In the genomic region with DNA sequence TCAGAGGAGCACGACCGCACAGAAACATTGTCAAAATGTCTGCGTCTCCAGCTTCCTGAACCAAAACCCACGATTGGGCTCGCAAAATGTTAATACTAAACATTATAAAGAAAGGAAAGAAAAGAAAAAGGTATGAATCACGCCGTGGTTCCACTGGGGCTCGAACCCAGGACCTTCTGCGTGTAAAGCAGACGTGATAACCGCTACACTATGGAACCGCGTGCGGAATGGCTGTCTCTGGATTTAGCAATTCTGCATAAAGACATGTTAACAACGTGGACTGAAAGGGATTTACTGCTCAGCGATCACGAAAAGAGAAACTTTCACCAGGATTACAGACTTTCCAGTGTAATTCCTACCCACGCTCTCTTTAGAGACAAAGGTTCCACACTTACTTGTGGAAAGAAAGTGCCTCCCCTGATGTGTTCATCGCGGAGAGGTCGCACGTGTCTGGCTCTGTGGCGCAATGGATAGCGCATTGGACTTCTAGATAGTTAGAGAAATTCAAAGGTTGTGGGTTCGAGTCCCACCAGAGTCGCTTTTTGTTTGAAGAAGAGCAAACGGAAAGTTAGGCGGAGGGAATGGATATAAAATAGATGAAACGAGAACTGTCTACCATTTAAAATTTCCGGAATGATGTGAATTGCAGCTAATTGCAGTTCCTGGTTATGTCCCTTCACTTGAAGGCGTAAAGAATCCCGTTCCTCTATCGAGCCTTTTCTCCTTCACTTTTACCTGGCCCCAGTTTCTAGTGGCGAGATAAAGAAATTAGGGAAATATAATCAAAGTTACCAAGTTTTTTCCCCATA, we compare ENCODE assay signal across 1 cellular context.
TF ChIP-seq lines count a peak whose summit lies in the region.

No MANE protein-coding gene starts in this region.

TF ChIP-seq in K562, 482 proteins besides CTCF, POLR2A, EP300 and RAD21 (continued from another document and continues in another):
- TF ChIP-seq MGA (IDR thresholded peaks at IDR 0.05) (peak; percentile 94), HOXB6 (CRISPR knock-in tag; IDR thresholded peaks at IDR 0.05; ENCODE audit: borderline replicate concordance) (no peak), MXI1 (IDR thresholded peaks at IDR 0.05; ENCODE audit: low read depth, low read length) (peak; percentile 74; the same call in 1 of the 2 replicates), POLR2AphosphoS5 (IDR thresholded peaks at IDR 0.05; ENCODE audit: control insufficient read depth, insufficient read depth, low read depth, low read length) (no peak), ETV1 (tag; conservative IDR thresholded peaks at IDR 0.05; ENCODE audit: low read depth) (no peak), BDP1 (IDR thresholded peaks at IDR 0.05; ENCODE audit: insufficient read depth, insufficient read length) (peak; percentile 83), BRD9 (IDR thresholded peaks at IDR 0.05; ENCODE audit: low read depth, partially characterized antibody) (peak; percentile 94), YY1 (IDR thresholded peaks at IDR 0.05; ENCODE audit: borderline replicate concordance in 1 of 3, control insufficient read depth in 1 of 3, extremely low read depth in 1 of 3, insufficient read depth in 3 of 3, insufficient read length in 1 of 3, insufficient replicate concordance in 2 of 3, low read depth in 1 of 3, low read length in 2 of 3) (peak in 1 of 3 experiments; percentile 72), ZNF24 (IDR thresholded peaks at IDR 0.05) (no peak), ZNF41 (CRISPR knock-in tag; conservative IDR thresholded peaks at IDR 0.05) (no peak), TRIM25 (IDR thresholded peaks at IDR 0.05; ENCODE audit: borderline replicate concordance) (peak; percentile 11; the same call in 1 of the 2 replicates), CTBP1 (IDR thresholded peaks at IDR 0.05; ENCODE audit: borderline replicate concordance) (no peak), CEBPG (CRISPR knock-in tag; IDR thresholded peaks at IDR 0.05) (peak; percentile 92), CEBPG (tag; conservative IDR thresholded peaks at IDR 0.05 in 1 of 2, IDR thresholded peaks at IDR 0.05 in 1 of 2) (peak; percentile 94 to 98), MBD2 (IDR thresholded peaks at IDR 0.05; ENCODE audit: borderline replicate concordance, low read depth) (peak; percentile 30; the same call in 1 of the 2 replicates), E2F6 (IDR thresholded peaks at IDR 0.05; ENCODE audit: borderline replicate concordance in 1 of 2, extremely low read depth in 1 of 2, insufficient read depth in 1 of 2, insufficient read length in 1 of 2, low read depth in 1 of 2, low read length in 1 of 2, poor library complexity in 1 of 2, severe bottlenecking in 1 of 2) (peak in 1 of 2 experiments; percentile 76), ATF6 (CRISPR knock-in tag; IDR thresholded peaks at IDR 0.05) (0 out of 2 replicates have a peak, but pooled peaks have one; percentile 72), HNRNPUL1 (IDR thresholded peaks at IDR 0.05; ENCODE audit: low read length) (no peak), BRF1 (IDR thresholded peaks at IDR 0.05; ENCODE audit: borderline replicate concordance, extremely low read depth, insufficient read length) (peak; percentile 3), CHD4 (IDR thresholded peaks at IDR 0.05; ENCODE audit: insufficient read depth, insufficient replicate concordance, low read depth, low read length, poor library complexity, severe bottlenecking) (peak; percentile 60), ZNF589 (CRISPR knock-in tag; IDR thresholded peaks at IDR 0.05; ENCODE audit: low read depth) (peak; percentile 66), CBX3 (IDR thresholded peaks at IDR 0.05; ENCODE audit: borderline replicate concordance in 1 of 2, low read length in 2 of 2) (0 out of 3 replicates have a peak, but pooled peaks of 1 of the 2 experiments have one; percentile 53), U2AF1 (optimal IDR thresholded peaks at IDR 0.05; ENCODE audit: low read depth, low read length) (no peak), ZNF584 (CRISPR knock-in tag; IDR thresholded peaks at IDR 0.05; ENCODE audit: low read depth) (no peak; the same call in 1 of the 2 replicates), ZNF184 (CRISPR knock-in tag; IDR thresholded peaks at IDR 0.05) (no peak), CEBPB (tag; IDR thresholded peaks at IDR 0.05) (peak; percentile 96), XRCC3 (IDR thresholded peaks at IDR 0.05) (no peak), MAFK (IDR thresholded peaks at IDR 0.05; ENCODE audit: low read length) (no peak), MYNN (IDR thresholded peaks at IDR 0.05) (no peak; the same call in 1 of the 2 replicates), MYNN (CRISPR knock-in tag; IDR thresholded peaks at IDR 0.05) (no peak), NR3C1 (CRISPR knock-in tag; IDR thresholded peaks at IDR 0.05) (no peak), EZH2 (IDR thresholded peaks at IDR 0.05; ENCODE audit: borderline replicate concordance, low read depth, low read length) (no peak)
- TF ChIP-seq, protein P1, sequence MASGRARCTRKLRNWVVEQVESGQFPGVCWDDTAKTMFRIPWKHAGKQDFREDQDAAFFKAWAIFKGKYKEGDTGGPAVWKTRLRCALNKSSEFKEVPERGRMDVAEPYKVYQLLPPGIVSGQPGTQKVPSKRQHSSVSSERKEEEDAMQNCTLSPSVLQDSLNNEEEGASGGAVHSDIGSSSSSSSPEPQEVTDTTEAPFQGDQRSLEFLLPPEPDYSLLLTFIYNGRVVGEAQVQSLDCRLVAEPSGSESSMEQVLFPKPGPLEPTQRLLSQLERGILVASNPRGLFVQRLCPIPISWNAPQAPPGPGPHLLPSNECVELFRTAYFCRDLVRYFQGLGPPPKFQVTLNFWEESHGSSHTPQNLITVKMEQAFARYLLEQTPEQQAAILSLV (tag; IDR thresholded peaks at IDR 0.05): peak; percentile 76; the same call in 1 of the 2 replicates
- TF ChIP-seq, protein P2, sequence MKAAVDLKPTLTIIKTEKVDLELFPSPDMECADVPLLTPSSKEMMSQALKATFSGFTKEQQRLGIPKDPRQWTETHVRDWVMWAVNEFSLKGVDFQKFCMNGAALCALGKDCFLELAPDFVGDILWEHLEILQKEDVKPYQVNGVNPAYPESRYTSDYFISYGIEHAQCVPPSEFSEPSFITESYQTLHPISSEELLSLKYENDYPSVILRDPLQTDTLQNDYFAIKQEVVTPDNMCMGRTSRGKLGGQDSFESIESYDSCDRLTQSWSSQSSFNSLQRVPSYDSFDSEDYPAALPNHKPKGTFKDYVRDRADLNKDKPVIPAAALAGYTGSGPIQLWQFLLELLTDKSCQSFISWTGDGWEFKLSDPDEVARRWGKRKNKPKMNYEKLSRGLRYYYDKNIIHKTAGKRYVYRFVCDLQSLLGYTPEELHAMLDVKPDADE (conservative IDR thresholded peaks at IDR 0.05; ENCODE audit: control insufficient read depth, low read depth, low read length): peak; percentile 82; the same call in 1 of the 2 replicates
